In genomic region chr12:31729728-31730127, GRCh38 we compare ENCODE assay signal across 8 cellular contexts. TPM values are rescaled to one million over a fixed set of nuclear protein-coding genes. Genes with fewer than 3 reads are reported as not detected.
DNase-seq lines count a peak whose midpoint lies in the region; ATAC-seq and TF ChIP-seq lines count a peak whose summit lies in the region.

No MANE protein-coding gene starts in this region.

- no peaks in the 10 kb centered on the region for H3K36me3 ChIP-seq in A673 (ENCODE audit: insufficient read depth, low read length, poor library complexity, severe bottlenecking)
- no peaks in the 10 kb centered on the region for H3K36me3 ChIP-seq in HUES64 (ENCODE audit: insufficient read depth, low read length)
- no peaks in the 10 kb centered on the region for H3K36me3 ChIP-seq in breast epithelium

- WGBS in HUES64 = 83% methylated on average over 4 of the region's 4 CpGs

- POLR2A ChIA-PET in A673 (lab: Charles Lee; ENCODE audit: low non-redundant PET) = no interaction called here

- ATAC-seq in HG03045 (IDR thresholded peaks at IDR 0.05; ENCODE audit: unreplicated experiment) = no peak
- ATAC-seq in HG03457 (IDR thresholded peaks at IDR 0.05; ENCODE audit: unreplicated experiment) = no peak

- CTCF ChIA-PET in A673 (lab: Charles Lee) = no interaction called here

- peak overlapping the region; percentile 77; the same call in 1 of the 2 replicates for H3K9ac ChIP-seq in HUES64 (ENCODE audit: low read depth, low read length)

- DNase-seq in A673 (ENCODE audit: low spot score) (no peak), breast epithelium (ENCODE audit: low spot score in 2 of 2) (no peak), LoVo (ENCODE audit: low spot score) (no peak), NCI-H128 (lab: John Stamatoyannopoulos, UW; ENCODE audit: unreplicated experiment) (no peak)

- H3K4me3 ChIP-seq in A673 (ENCODE audit: low read depth, low read length, poor library complexity, severe bottlenecking) (peak overlapping the region; percentile 66), HUES64 (ENCODE audit: low read length) (peak overlapping the region; percentile 83), breast epithelium (peak overlapping the region; percentile 64 to 86 (median 73)), mononuclear cell (ENCODE audit: low read length) (peak overlapping the region; percentile 85)

- no peaks in the 10 kb centered on the region for H3K27me3 ChIP-seq in A673 (replicated peaks; ENCODE audit: insufficient read depth, low read depth, low read length, poor library complexity)
- no peaks in the 10 kb centered on the region for H3K27me3 ChIP-seq in HUES64 (ENCODE audit: insufficient read depth, low read length)
- H3K27me3 ChIP-seq in breast epithelium = no peaks in the 10 kb centered on the region
- no peaks in the 10 kb centered on the region for H3K27me3 ChIP-seq in mononuclear cell (ENCODE audit: insufficient read depth, low read length)

- H3K27ac ChIP-seq in A673 (ENCODE audit: low read depth, low read length, poor library complexity, severe bottlenecking) (peak overlapping the region; percentile 89), HUES64 (ENCODE audit: low read depth, low read length) (no peak overlapping the region), breast epithelium (peak overlapping the region; percentile 97)

- peaks cover 6% of the 10 kb centered on the region for H3K9me3 ChIP-seq in A673 (ENCODE audit: low read depth, low read length, poor library complexity, severe bottlenecking)
- H3K9me3 ChIP-seq in HUES64 (ENCODE audit: insufficient read depth, low read depth, low read length) = no peaks in the 10 kb centered on the region
- H3K9me3 ChIP-seq in breast epithelium = no peaks in the 10 kb centered on the region
- H3K9me3 ChIP-seq in mononuclear cell (ENCODE audit: low read depth, low read length) = no peaks in the 10 kb centered on the region

- TF ChIP-seq CTCF in A673 (conservative IDR thresholded peaks at IDR 0.05; ENCODE audit: low read depth, low read length) (no peak), breast epithelium (IDR thresholded peaks at IDR 0.05) (no peak)

- peaks cover 20% of the 10 kb centered on the region for H3K4me1 ChIP-seq in A673 (ENCODE audit: insufficient read depth, low read length, poor library complexity, severe bottlenecking)
- peaks cover 18% of the 10 kb centered on the region for H3K4me1 ChIP-seq in HUES64 (ENCODE audit: insufficient read depth, low read length)
- no peaks in the 10 kb centered on the region for H3K4me1 ChIP-seq in breast epithelium
- H3K4me1 ChIP-seq in mononuclear cell (ENCODE audit: insufficient read depth, low read length) = peaks cover 76% of the 10 kb centered on the region

- BruUV-seq in A673 (replicated peaks; lab: Mats Ljungman, UMichigan) = TSS peak; percentile 81

- TF ChIP-seq POLR2A in breast epithelium (IDR thresholded peaks at IDR 0.05) = no peak

- intact Hi-C loops in A673 (cut with micrococcal nuclease; ENCODE audit: unreplicated experiment) (no loop called here), breast epithelium (cut with DNase I; ENCODE audit: low total_unique reads) (no loop called here)

RNA-seq across cellular contexts. Expression of gene AMN1, which starts 0.9 kb away (rescaled TPM):
- total RNA-seq in A673 (2021) (15.8 and 17.9 TPM in 2 replicates), breast epithelium (10 to 100 TPM; 10.9 to 23.7 (median 16.4) TPM), mononuclear cell (12.0 TPM)
- polyA plus RNA-seq in HUES64 (2013, experiment 1 of 2) = 9.6 TPM
- polyA plus RNA-seq in HUES64 (2013, experiment 2 of 2) = 11.0 TPM
